ENCODE assay signal across 12 cellular contexts in the genomic region with DNA sequence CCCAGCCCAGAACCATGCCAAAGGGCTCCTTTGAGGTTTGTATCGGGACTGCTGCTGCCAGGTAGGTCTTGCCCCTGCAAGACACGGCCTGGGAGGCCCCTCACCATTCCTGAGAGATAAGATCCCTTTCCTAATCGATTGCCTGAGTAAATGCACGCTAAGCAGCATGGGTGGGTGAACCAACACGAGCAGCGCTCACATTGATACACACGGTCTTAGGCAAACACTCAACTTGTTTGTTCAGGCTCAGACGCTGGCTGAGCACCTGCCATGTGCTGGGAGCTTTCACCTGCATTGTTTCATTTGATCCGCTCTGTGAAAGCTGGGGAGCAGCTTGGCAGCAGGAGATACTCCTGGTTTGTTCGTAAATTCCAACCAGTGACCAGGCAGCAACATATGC.
A peak's percentile ranks its signal among the peaks of the same experiment; 100 is the strongest.
DNase-seq lines count a peak whose midpoint lies in the region; ATAC-seq lines count a peak whose summit lies in the region.
"Had no signal": no experiment of that assay in that cellular context is flagged by ENCODE, and none has a peak within 500 bp of the region (broad histone marks: within the 10 kb centered on the region; RNA-seq: fewer than 3 reads in every experiment).

No MANE protein-coding gene starts in this region.

- ATAC-seq in HG02798 (IDR thresholded peaks at IDR 0.05; ENCODE audit: poor library complexity, unreplicated experiment) = no peak
- ATAC-seq in sciatic nerve = no peak

- DNase-seq in DMS79 treated with DMSO at 0.1 percent for 48 hours (lab: John Stamatoyannopoulos, UW) (peak; percentile 78), NCI-H2081 (lab: John Stamatoyannopoulos, UW) (peak; percentile 87 to 98), SHP77 treated with DMSO at 0.1 percent for 48 hours (lab: John Stamatoyannopoulos, UW) (peak; percentile 96), mucosa of gallbladder (ENCODE audit: low spot score) (peak; percentile 85), hypothalamus (lab: John Stamatoyannopoulos, UW) (no peak), sciatic nerve (ENCODE audit: low spot score) (no peak), EL (no peak)
- DNase-seq: activated CD4-positive, alpha-beta T cell treated with anti-CD3 and anti-CD28 coated beads, Interleukin-2, amount 50 U/mL, for 48 hours; activated effector memory CD4-positive, alpha-beta T cell treated with Interleukin-2 at 50 U/mL for 16 hours; foreskin fibroblast; stimulated activated CD4-positive, alpha-beta T cell treated with anti-CD3 and anti-CD28 coated beads, Interleukin-1b, Interleukin-23, amount 100 ng/mL, for 48 hours had no signal

- intact Hi-C loops in sciatic nerve (cut with DNase I) = no loop called here

Comparison
In these comparisons a context has a peak if more than half of its experiments do, and no peak if none do; other contexts are left out.
1. DNase-seq: peak in DMS79 treated with DMSO at 0.1 percent for 48 hours (single experiment), NCI-H2081 (2 of 2), SHP77 treated with DMSO at 0.1 percent for 48 hours (single experiment) and mucosa of gallbladder (single experiment); none in hypothalamus (0 of 51), sciatic nerve (single experiment) and EL (single experiment).